In genomic region chr5:64971990-64972389, GRCh38 we compare ENCODE assay signal across 31 cellular contexts.
"Had no signal": no experiment of that assay in that cellular context is flagged by ENCODE, and none has a peak within 500 bp of the region (broad histone marks: within the 10 kb centered on the region; RNA-seq: fewer than 3 reads in every experiment).

No MANE protein-coding gene starts in this region.

- H3K27ac ChIP-seq: epithelial cell of prostate, esophagus squamous epithelium, gastroesophageal sphincter, heart right ventricle, WERI-Rb-1 had no signal

- ATAC-seq: activated CD4-positive, CD25-positive, alpha-beta regulatory T cell treated with anti-CD3 and anti-CD28 coated beads, Interleukin-2, amount 50 U/mL, for 24 hours; activated CD8-positive, alpha-beta memory T cell treated with anti-CD3 and anti-CD28 coated beads, Interleukin-2, amount 10 ng/mL, durations not matched to agents 7 days and 5 days; activated CD8-positive, alpha-beta T cell treated with anti-CD3 and anti-CD28 coated beads, Interleukin-2, amount 10 ng/mL, durations not matched to agents 7 days and 5 days; activated naive CD4-positive, alpha-beta T cell treated with anti-CD3 and anti-CD28 coated beads, Interleukin-2, amount 50 U/mL, for 72 hours; gastroesophageal sphincter; heart right ventricle; T-helper 17 cell had no signal

- H3K27me3 Mint-ChIP-seq: activated B cell treated with CpG ODN at 0.5 μM for 24 hours; activated CD4-positive, alpha-beta memory T cell treated with anti-CD3 and anti-CD28 coated beads for 36 hours; activated CD8-positive, alpha-beta memory T cell treated with anti-CD3 and anti-CD28 coated beads, Interleukin-2, amount 10 ng/mL, durations not matched to agents 7 days and 5 days; activated naive CD4-positive, alpha-beta T cell treated with anti-CD3 and anti-CD28 coated beads, Interleukin-2, amount 10 ng/mL, durations not matched to agents 7 days and 5 days; activated naive CD8-positive, alpha-beta T cell treated with anti-CD3 and anti-CD28 coated beads, Interleukin-2, amount 10 ng/mL, durations not matched to agents 7 days and 5 days; T-helper 17 cell had no signal

- H3K4me3 Mint-ChIP-seq: activated B cell treated with CpG ODN at 0.5 μM for 24 hours; activated CD4-positive, alpha-beta memory T cell treated with anti-CD3 and anti-CD28 coated beads for 36 hours; activated CD8-positive, alpha-beta memory T cell treated with anti-CD3 and anti-CD28 coated beads, Interleukin-2, amount 10 ng/mL, durations not matched to agents 7 days and 5 days; activated CD8-positive, alpha-beta T cell treated with anti-CD3 and anti-CD28 coated beads, Interleukin-2, amount 10 ng/mL, durations not matched to agents 7 days and 5 days; activated naive CD4-positive, alpha-beta T cell treated with anti-CD3 and anti-CD28 coated beads, Interleukin-2, amount 10 ng/mL, durations not matched to agents 7 days and 5 days; activated naive CD8-positive, alpha-beta T cell treated with anti-CD3 and anti-CD28 coated beads, Interleukin-2, amount 10 ng/mL, durations not matched to agents 7 days and 5 days; activated T-helper 1 cell treated with anti-CD3 and anti-CD28 coated beads, Interleukin-12 subunit alpha, Interleukin-12 subunit beta, Interleukin-2, Interleukin-4 antibody, amounts not matched to agents 30 ng/mL and 10 ng/mL and 1 ng/mL, durations not matched to agents 14 hours and 24 hours and 36 hours; brain; T-helper 17 cell; T-helper 2 cell treated with Interferon-gamma antibody and Interleukin-4, amounts not matched to agents 5 μg/mL and 100 μg/mL, for 36 hours had no signal

- H3K27ac Mint-ChIP-seq: activated B cell treated with CpG ODN at 0.5 μM for 24 hours; activated CD4-positive, alpha-beta memory T cell treated with anti-CD3 and anti-CD28 coated beads for 36 hours; activated CD8-positive, alpha-beta memory T cell treated with anti-CD3 and anti-CD28 coated beads, Interleukin-2, amount 10 ng/mL, durations not matched to agents 7 days and 5 days; activated CD8-positive, alpha-beta T cell treated with anti-CD3 and anti-CD28 coated beads, Interleukin-2, amount 10 ng/mL, durations not matched to agents 7 days and 5 days; activated naive CD4-positive, alpha-beta T cell treated with anti-CD3 and anti-CD28 coated beads, Interleukin-2, amount 10 ng/mL, durations not matched to agents 7 days and 5 days; activated naive CD8-positive, alpha-beta T cell treated with anti-CD3 and anti-CD28 coated beads, Interleukin-2, amount 10 ng/mL, durations not matched to agents 7 days and 5 days; activated T-helper 1 cell treated with anti-CD3 and anti-CD28 coated beads, Interleukin-12 subunit alpha, Interleukin-12 subunit beta, Interleukin-2, Interleukin-4 antibody, amounts not matched to agents 30 ng/mL and 10 ng/mL and 1 ng/mL, durations not matched to agents 14 hours and 24 hours and 36 hours; activated T-helper 2 cell treated with anti-CD3 and anti-CD28 coated beads, Interferon-gamma antibody, Interleukin-2, Interleukin-4, amounts not matched to agents 10 μg/mL and 5 μg/mL and 100 μg/mL, durations not matched to agents 14 hours and 24 hours and 36 hours; T-helper 17 cell; T-helper 2 cell treated with Interferon-gamma antibody and Interleukin-4, amounts not matched to agents 5 μg/mL and 100 μg/mL, for 36 hours had no signal

- DNase-seq: activated B cell treated with CpG ODN at 0.5 μM for 24 hours; activated CD4-positive, alpha-beta memory T cell treated with anti-CD3 and anti-CD28 coated beads for 36 hours; activated CD4-positive, alpha-beta T cell treated with anti-CD3 and anti-CD28 coated beads for 48 hours; activated CD8-positive, alpha-beta memory T cell treated with anti-CD3 and anti-CD28 coated beads, Interleukin-2, amount 10 ng/mL, durations not matched to agents 7 days and 5 days; activated CD8-positive, alpha-beta memory T cell treated with anti-CD3 and anti-CD28 coated beads, Interleukin-2, amount 50 U/mL, for 4 hours; activated CD8-positive, alpha-beta T cell treated with anti-CD3 and anti-CD28 coated beads, Interleukin-2, amount 10 ng/mL, durations not matched to agents 7 days and 5 days; activated gamma-delta T cell; activated naive CD4-positive, alpha-beta T cell; activated naive CD4-positive, alpha-beta T cell treated with anti-CD3 and anti-CD28 coated beads, Interleukin-2, amount 10 ng/mL, durations not matched to agents 7 days and 5 days; activated naive CD8-positive, alpha-beta T cell treated with anti-CD3 and anti-CD28 coated beads, Interleukin-2, amount 10 ng/mL, durations not matched to agents 7 days and 5 days; activated T-cell treated with anti-CD3 and anti-CD28 coated beads, Interleukin-2, amount 50 U/mL, for 1 hour; activated T-cell treated with anti-CD3 and anti-CD28 coated beads, Interleukin-2, amount 50 U/mL, for 48 hours; caudate nucleus; cortex of kidney; effector CD8-positive, alpha-beta T cell; esophagus squamous epithelium; foreskin melanocyte; heart right ventricle; T-helper 1 cell; T-helper 17 cell; T1000; WERI-Rb-1 had no signal

- H3K27me3 ChIP-seq: ascending aorta, esophagus squamous epithelium, gastroesophageal sphincter, heart right ventricle had no signal

- H3K9me3 ChIP-seq: ascending aorta, esophagus squamous epithelium, gastroesophageal sphincter, heart right ventricle had no signal

- H3K36me3 ChIP-seq: ascending aorta had no signal

- H3K4me3 ChIP-seq: ascending aorta, esophagus squamous epithelium, gastroesophageal sphincter, heart right ventricle had no signal

- H3K9me3 Mint-ChIP-seq: activated B cell treated with CpG ODN at 0.5 μM for 24 hours; activated CD4-positive, alpha-beta memory T cell treated with anti-CD3 and anti-CD28 coated beads for 36 hours; activated naive CD4-positive, alpha-beta T cell treated with anti-CD3 and anti-CD28 coated beads, Interleukin-2, amount 10 ng/mL, durations not matched to agents 7 days and 5 days; activated naive CD4-positive, alpha-beta T cell treated with anti-CD3 and anti-CD28 coated beads, Interleukin-2, amount 50 U/mL, for 72 hours; activated T-helper 2 cell treated with anti-CD3 and anti-CD28 coated beads, Interferon-gamma antibody, Interleukin-2, Interleukin-4, amounts not matched to agents 10 μg/mL and 5 μg/mL and 100 μg/mL, durations not matched to agents 14 hours and 24 hours and 36 hours; T-helper 2 cell treated with Interferon-gamma antibody and Interleukin-4, amounts not matched to agents 5 μg/mL and 100 μg/mL, for 36 hours had no signal

- H3K4me1 ChIP-seq: esophagus squamous epithelium had no signal

- H3K4me1 Mint-ChIP-seq: activated B cell treated with CpG ODN at 0.5 μM for 24 hours; activated CD8-positive, alpha-beta memory T cell treated with anti-CD3 and anti-CD28 coated beads, Interleukin-2, amount 10 ng/mL, durations not matched to agents 7 days and 5 days; brain; T-helper 17 cell had no signal
